In the genomic region with DNA sequence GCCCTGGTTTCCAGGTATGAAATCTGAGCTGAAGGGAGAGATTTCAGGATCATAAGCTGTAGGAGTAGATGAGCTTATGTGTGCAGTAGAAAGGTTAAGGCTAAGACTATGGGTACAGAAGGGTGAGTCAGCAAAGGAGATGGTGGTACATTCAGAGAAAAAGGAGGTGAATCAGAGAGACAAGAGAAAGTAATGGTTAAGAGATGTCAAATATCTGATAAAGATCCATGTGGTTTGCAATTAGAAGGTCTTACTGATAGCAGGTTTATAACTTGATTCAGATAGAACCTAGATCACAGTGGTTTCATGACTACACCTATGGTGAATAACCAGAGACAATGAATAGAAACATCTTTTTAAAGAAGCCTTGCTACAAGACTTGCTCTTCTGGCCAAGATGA, we compare ENCODE assay signal across 16 cellular contexts. TPM values are rescaled to one million over a fixed set of nuclear protein-coding genes. Genes with fewer than 3 reads are reported as not detected.
DNase-seq lines count a peak whose midpoint lies in the region; ATAC-seq lines count a peak whose summit lies in the region.
"Had no signal": no experiment of that assay in that cellular context is flagged by ENCODE, and none has a peak within 500 bp of the region (broad histone marks: within the 10 kb centered on the region; RNA-seq: fewer than 3 reads in every experiment).

No MANE protein-coding gene starts in this region.

- peaks cover 7% of the 10 kb centered on the region for H3K4me1 Mint-ChIP-seq in activated T-cell treated with anti-CD3 and anti-CD28 coated beads, Interleukin-2, amount 50 U/mL, for 4 hours (ENCODE audit: low read depth)
- H3K4me1 Mint-ChIP-seq in activated T-helper 17 cell treated with anti-CD3 and anti-CD28 coated beads, Interleukin-2, amount 50 U/mL, for 72 hours: no peaks in the 10 kb centered on the region

- H3K4me3 Mint-ChIP-seq in activated T-cell treated with anti-CD3 and anti-CD28 coated beads, Interleukin-2, amount 50 U/mL, for 4 hours: no peak overlapping the region
- no peak overlapping the region for H3K4me3 Mint-ChIP-seq in activated T-helper 17 cell treated with anti-CD3 and anti-CD28 coated beads, Interleukin-2, amount 50 U/mL, for 72 hours
- H3K4me3 Mint-ChIP-seq: CD14-positive monocyte; CD8-positive, alpha-beta T cell; GM23338 had no signal

- H3K27ac Mint-ChIP-seq in activated T-helper 17 cell treated with anti-CD3 and anti-CD28 coated beads, Interleukin-2, amount 50 U/mL, for 72 hours: no peak overlapping the region
- H3K27ac Mint-ChIP-seq: CD14-positive monocyte; CD8-positive, alpha-beta T cell; GM23338 had no signal

- H3K9me3 Mint-ChIP-seq in activated T-cell treated with anti-CD3 and anti-CD28 coated beads, Interleukin-2, amount 50 U/mL, for 4 hours: no peaks in the 10 kb centered on the region
- H3K9me3 Mint-ChIP-seq in activated T-helper 17 cell treated with anti-CD3 and anti-CD28 coated beads, Interleukin-2, amount 50 U/mL, for 72 hours: no peaks in the 10 kb centered on the region
- H3K9me3 Mint-ChIP-seq: CD8-positive, alpha-beta T cell; GM23338 had no signal

- no peak for DNase-seq in activated T-cell treated with anti-CD3 and anti-CD28 coated beads, Interleukin-2, amount 50 U/mL, for 4 hours
- no peak for DNase-seq in activated T-cell treated with anti-CD3 and anti-CD28 coated beads, Interleukin-2, amount 50 U/mL, for 1 hour
- peak; percentile 27 for DNase-seq in MV-4-11 (lab: John Stamatoyannopoulos, UW)
- DNase-seq in stimulated activated naive CD8-positive, alpha-beta T cell treated with anti-CD3 and anti-CD28 coated beads, Interleukin-15, Interleukin-2, amounts not matched to agents 100 U/mL and 50 U/mL, for 24 hours: no peak
- no peak for DNase-seq in right cardiac atrium
- DNase-seq: CD8-positive, alpha-beta T cell; COR-L47; DMS153; DMS79 treated with DMSO at 0.1 percent for 48 hours; EL had no signal

- H3K27me3 ChIP-seq in right cardiac atrium (ENCODE audit: control insufficient read depth, insufficient read depth): no peaks in the 10 kb centered on the region

- no peaks in the 10 kb centered on the region for H3K4me1 ChIP-seq in right cardiac atrium (ENCODE audit: control insufficient read depth, insufficient read depth, low read length)
- H3K4me1 ChIP-seq: HAP-1 had no signal

- peaks cover 27% of the 10 kb centered on the region for H3K27me3 Mint-ChIP-seq in activated T-cell treated with anti-CD3 and anti-CD28 coated beads, Interleukin-2, amount 50 U/mL, for 4 hours (ENCODE audit: low read depth)
- peaks cover 12% of the 10 kb centered on the region for H3K27me3 Mint-ChIP-seq in activated T-helper 17 cell treated with anti-CD3 and anti-CD28 coated beads, Interleukin-2, amount 50 U/mL, for 72 hours

- H3K36me3 Mint-ChIP-seq in activated T-cell treated with anti-CD3 and anti-CD28 coated beads, Interleukin-2, amount 50 U/mL, for 4 hours (ENCODE audit: insufficient read depth): no peaks in the 10 kb centered on the region
- no peaks in the 10 kb centered on the region for H3K36me3 Mint-ChIP-seq in activated T-helper 17 cell treated with anti-CD3 and anti-CD28 coated beads, Interleukin-2, amount 50 U/mL, for 72 hours (ENCODE audit: low read depth)
- H3K36me3 Mint-ChIP-seq: CD14-positive monocyte; CD8-positive, alpha-beta T cell had no signal

- no peak overlapping the region for H3K27ac ChIP-seq in right cardiac atrium (ENCODE audit: low read length)

- intact Hi-C loops in right cardiac atrium (cut with DNase I): no loop called here

- peak; percentile 83 to 86 for ATAC-seq in activated T-cell treated with anti-CD3 and anti-CD28 coated beads, Interleukin-2, amount 50 U/mL, for 4 hours
- ATAC-seq in activated T-helper 17 cell treated with anti-CD3 and anti-CD28 coated beads, Interleukin-2, amount 50 U/mL, for 72 hours (replicated peaks): peak; percentile 81
- ATAC-seq in stimulated activated naive CD8-positive, alpha-beta T cell treated with anti-CD3 and anti-CD28 coated beads, Interleukin-15, Interleukin-2, amounts not matched to agents 100 U/mL and 50 U/mL, for 24 hours: peak; percentile 92
- ATAC-seq in HG02840 (IDR thresholded peaks at IDR 0.05; ENCODE audit: low FRiP score, unreplicated experiment) (no peak), right cardiac atrium (no peak)
- ATAC-seq: CD8-positive, alpha-beta T cell; GM23338 had no signal

- H3K4me3 ChIP-seq in right cardiac atrium (ENCODE audit: low read length): no peak overlapping the region
- H3K4me3 ChIP-seq: GM23338, HAP-1 had no signal

- no peaks in the 10 kb centered on the region for H3K9me3 ChIP-seq in right cardiac atrium (ENCODE audit: control insufficient read depth, low read length)
- H3K9me3 ChIP-seq: HAP-1 had no signal

RNA-seq across cellular contexts. Expression of a gene that starts 4.5 kb away (rescaled TPM):
- total RNA-seq in activated T-cell treated with anti-CD3 and anti-CD28 coated beads, Interleukin-2, amount 50 U/mL, for 4 hours: not detected
- total RNA-seq in activated T-helper 17 cell treated with anti-CD3 and anti-CD28 coated beads, Interleukin-2, amount 50 U/mL, for 72 hours: not detected
- total RNA-seq in right cardiac atrium: not detected
- polyA plus RNA-seq in right cardiac atrium: 1.9 TPM
- total RNA-seq: CD8-positive, alpha-beta T cell; GM23338 had no signal
- polyA plus RNA-seq: BJ, CD14-positive monocyte had no signal

Comparison
In these comparisons a context has a peak if more than half of its experiments do, and no peak if none do; other contexts are left out.
1. ATAC-seq: peak in activated T-cell treated with anti-CD3 and anti-CD28 coated beads, Interleukin-2, amount 50 U/mL, for 4 hours (2 of 2), activated T-helper 17 cell treated with anti-CD3 and anti-CD28 coated beads, Interleukin-2, amount 50 U/mL, for 72 hours (single experiment) and stimulated activated naive CD8-positive, alpha-beta T cell treated with anti-CD3 and anti-CD28 coated beads, Interleukin-15, Interleukin-2, amounts not matched to agents 100 U/mL and 50 U/mL, for 24 hours (single experiment); none in HG02840 (single experiment) and right cardiac atrium (0 of 2).